In the genomic region with DNA sequence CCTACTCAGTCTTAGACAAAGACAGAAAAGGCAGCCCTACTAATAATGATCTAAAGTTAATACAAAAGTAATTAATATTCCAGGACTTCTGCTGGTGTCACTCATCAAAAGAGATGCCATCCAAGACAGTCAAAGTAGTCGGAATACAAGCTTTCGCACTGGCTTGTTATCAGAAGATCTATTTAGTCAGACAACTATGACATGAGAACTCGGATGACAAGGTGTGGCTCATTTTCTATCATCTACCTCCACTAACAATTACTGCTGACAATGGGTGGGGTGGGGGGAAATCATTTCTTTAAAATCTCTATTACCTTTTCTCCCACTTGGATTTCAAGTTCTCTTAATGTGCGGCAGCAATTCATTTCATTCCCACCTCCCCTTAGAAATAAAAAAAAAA, we compare ENCODE assay signal across 6 cellular contexts. TPM values are rescaled to one million over a fixed set of nuclear protein-coding genes. Genes with fewer than 3 reads are reported as not detected.
"Had no signal": no experiment of that assay in that cellular context is flagged by ENCODE, and none has a peak within 500 bp of the region (broad histone marks: within the 10 kb centered on the region; RNA-seq: fewer than 3 reads in every experiment).

No MANE protein-coding gene starts in this region.

- DNase-seq: IMR-90 had no signal

- H3K27ac ChIP-seq: HL-60 had no signal

- ATAC-seq: HepG2, K562 had no signal

- H3K4me1 Mint-ChIP-seq: IgD-negative memory B cell had no signal

- H3K4me3 ChIP-seq: K562 had no signal

- H3K4me3 Mint-ChIP-seq: IgD-negative memory B cell had no signal

- H3K27ac Mint-ChIP-seq: IgD-negative memory B cell had no signal

RNA-seq across cellular contexts. Expression of a gene that starts 56.7 kb away (rescaled TPM):
- total RNA-seq: HepG2, HT1080, K562 had no signal
- polyA plus RNA-seq: HepG2, IgD-negative memory B cell had no signal
